In genomic region chr10:118343115-118343514, GRCh38 we compare ENCODE assay signal across 12 cellular contexts. TPM values are rescaled to one million over a fixed set of nuclear protein-coding genes. Genes with fewer than 3 reads are reported as not detected.
DNase-seq lines count a peak whose midpoint lies in the region; ATAC-seq, FAIRE-seq and TF ChIP-seq lines count a peak whose summit lies in the region.
"Had no signal": no experiment of that assay in that cellular context is flagged by ENCODE, and none has a peak within 500 bp of the region (broad histone marks: within the 10 kb centered on the region; RNA-seq: fewer than 3 reads in every experiment).

No MANE protein-coding gene starts in this region.

- H3K79me2 ChIP-seq in K562 (ENCODE audit: control insufficient read depth, insufficient read depth, low read length): peaks cover 35% of the 10 kb centered on the region

- peak overlapping the region; percentile 42 to 99 (median 97) for H3K27ac Mint-ChIP-seq in CD4-positive, alpha-beta memory T cell
- peak overlapping the region in 1 of 3 experiments; percentile 46 for H3K27ac Mint-ChIP-seq in nephron

- no peaks in the 10 kb centered on the region for H4K20me1 ChIP-seq in K562 (replicated peaks; ENCODE audit: control insufficient read depth, insufficient read depth, low read length)

- CTCF ChIA-PET in CD4-positive, alpha-beta memory T cell (lab: Charles Lee; ENCODE audit: partially characterized antibody): interaction anchor here (0.6 kb wide), 1 partner anchor 737 kb away, joined by 3 read pairs; no protein-coding TSS in a partner anchor
- CTCF ChIA-PET in K562 (lab: Yijun Ruan, JAX; ENCODE audit: low intra/inter-chr PET ratio): no interaction called here

- FAIRE-seq in K562 (lab: Jason Lieb, UNC): no peak
- FAIRE-seq: endometrium had no signal

- no peak for DNase-seq in CD4-positive, alpha-beta memory T cell
- peak; percentile 22 for DNase-seq in HS-5 (ENCODE audit: low read depth)
- DNase-seq in K562 (ENCODE audit: extremely low read depth in 1 of 4, low spot score in 3 of 4): no peak
- no peak for DNase-seq in NCI-H226
- DNase-seq in NCI-H2029 treated with DMSO at 0.1 percent for 48 hours (lab: John Stamatoyannopoulos, UW): no peak
- DNase-seq: activated effector memory CD4-positive, alpha-beta T cell treated with anti-CD3 and anti-CD28 coated beads, Interleukin-2, amount 50 U/mL, for 16 hours; GF-D8; MG63 had no signal

- peaks cover 0 to 12% of the 10 kb centered on the region in 2 donors for H3K36me3 Mint-ChIP-seq in CD4-positive, alpha-beta memory T cell
- no peaks in the 10 kb centered on the region for H3K36me3 Mint-ChIP-seq in nephron (ENCODE audit: low read depth)

- no peak for TF ChIP-seq POLR2A in K562 (conservative IDR thresholded peaks at IDR 0.05)

- no peaks in the 10 kb centered on the region for H3K36me3 ChIP-seq in CD4-positive, alpha-beta memory T cell (ENCODE audit: insufficient read depth, low read length)
- H3K36me3 ChIP-seq in K562 (ENCODE audit: control insufficient read depth, insufficient read depth, low read length): peaks cover 16% of the 10 kb centered on the region; the same call in 1 of the 3 replicates
- H3K36me3 ChIP-seq: prostate gland had no signal

- H3K9me3 ChIP-seq in CD4-positive, alpha-beta memory T cell (ENCODE audit: control insufficient read depth in 1 of 2, low read length in 2 of 2): no peaks in the 10 kb centered on the region
- no peaks in the 10 kb centered on the region for H3K9me3 ChIP-seq in K562 (replicated peaks; ENCODE audit: control insufficient read depth, insufficient read depth, low read depth, low read length)
- H3K9me3 ChIP-seq: MG63, prostate gland had no signal

- no peak for TF ChIP-seq EP300 in K562 (IDR thresholded peaks at IDR 0.05; ENCODE audit: low read length)

- H3K4me1 Mint-ChIP-seq in CD4-positive, alpha-beta memory T cell: peaks cover 29 to 57% (median 42%) of the 10 kb centered on the region in 4 donors
- peaks cover 22% of the 10 kb centered on the region for H3K4me1 Mint-ChIP-seq in nephron

- TF ChIP-seq CTCF in K562 (IDR thresholded peaks at IDR 0.05 in 2 of 3, conservative IDR thresholded peaks at IDR 0.05 in 1 of 3; ENCODE audit: insufficient read depth in 2 of 3, low read depth in 1 of 3, low read length in 3 of 3) (no peak), nephron (IDR thresholded peaks at IDR 0.05; ENCODE audit: unreplicated experiment in 3 of 3) (no peak)

- no peaks in the 10 kb centered on the region for H3K9me1 ChIP-seq in K562 (ENCODE audit: control insufficient read depth, insufficient read depth, low read length)

- no peak overlapping the region for H3K4me2 ChIP-seq in K562 (ENCODE audit: insufficient read depth, low read length)

- H2AFZ ChIP-seq in K562 (ENCODE audit: low read depth, low read length): peak overlapping the region; percentile 81

- H3K4me3 ChIP-seq in CD4-positive, alpha-beta memory T cell (ENCODE audit: low read length in 2 of 2): no peak overlapping the region
- H3K4me3 ChIP-seq in K562: no peak overlapping the region

- POLR2A ChIA-PET in CD4-positive, alpha-beta memory T cell (lab: Charles Lee; ENCODE audit: partially characterized antibody): no interaction called here
- POLR2A ChIA-PET in K562 (lab: Yijun Ruan, JAX): no interaction called here

- peak overlapping the region; percentile 78 for H3K27ac ChIP-seq in CD4-positive, alpha-beta memory T cell (ENCODE audit: low read depth, low read length)
- H3K27ac ChIP-seq in K562 (ENCODE audit: extremely low read depth, low read depth, low read length): no peak overlapping the region

- H3K4me1 ChIP-seq in CD4-positive, alpha-beta memory T cell (ENCODE audit: insufficient read depth, low read length): peaks cover 46% of the 10 kb centered on the region
- H3K4me1 ChIP-seq in K562 (replicated peaks in 1 of 2; ENCODE audit: control insufficient read depth in 2 of 2, insufficient read depth in 2 of 2, low read length in 2 of 2): peaks cover 0 to 4% of the 10 kb centered on the region in 2 experiments; a peak in 2 of 5 replicates
- H3K4me1 ChIP-seq: prostate gland had no signal

- no peaks in the 10 kb centered on the region for H3K9me3 Mint-ChIP-seq in CD4-positive, alpha-beta memory T cell
- no peaks in the 10 kb centered on the region for H3K9me3 Mint-ChIP-seq in nephron

- BruUV-seq in K562 (replicated peaks; lab: Mats Ljungman, UMichigan): no TSS peak

- 61% methylated on average over 5 of the region's 5 CpGs for WGBS in K562 (ENCODE audit: insufficient coverage, low coverage, missing lambda C conversion rate)

- no peak for TF ChIP-seq RAD21 in K562 (CRISPR knock-in tag; conservative IDR thresholded peaks at IDR 0.05 in 1 of 2, IDR thresholded peaks at IDR 0.05 in 1 of 2)

- peak overlapping the region; percentile 51 to 100 (median 94) for H3K4me3 Mint-ChIP-seq in CD4-positive, alpha-beta memory T cell
- peak overlapping the region; percentile 51 to 83 (median 65) for H3K4me3 Mint-ChIP-seq in nephron

- in situ Hi-C loops in K562 (cut with MboI): no loop called here

- no peaks in the 10 kb centered on the region for H3K27me3 ChIP-seq in CD4-positive, alpha-beta memory T cell (ENCODE audit: insufficient read depth, low read length)
- H3K27me3 ChIP-seq in K562 (ENCODE audit: control insufficient read depth in 2 of 2, insufficient read depth in 2 of 2, low read length in 2 of 2): no peaks in the 10 kb centered on the region

- H3K27me3 Mint-ChIP-seq in CD4-positive, alpha-beta memory T cell: peaks cover 0 to 2% of the 10 kb centered on the region in 2 donors
- no peaks in the 10 kb centered on the region for H3K27me3 Mint-ChIP-seq in nephron (ENCODE audit: low read depth)

- ATAC-seq in K562 (no peak), HG03139 (IDR thresholded peaks at IDR 0.05; ENCODE audit: unreplicated experiment) (no peak)

- H3K9ac ChIP-seq in K562 (ENCODE audit: insufficient read depth in 1 of 2, low read depth in 2 of 2, low read length in 2 of 2): no peak overlapping the region

- intact Hi-C loops in CD4-positive, alpha-beta memory T cell (cut with micrococcal nuclease): loop anchor here (5.0 kb wide), 1 partner anchor 966 kb away; the partner anchor contains the start of gene PDZD8
- intact Hi-C loops in K562 (cut with micrococcal nuclease): loop anchor here (10.0 kb wide), 1 partner anchor 82 kb away; no protein-coding TSS in a partner anchor

TF ChIP-seq in K562, 482 proteins besides CTCF, POLR2A, EP300 and RAD21 (continues in another document):
- TF ChIP-seq POLR2H (tag; IDR thresholded peaks at IDR 0.05; ENCODE audit: low read depth): no peak
- no peak for TF ChIP-seq ARID3B (CRISPR knock-in tag; IDR thresholded peaks at IDR 0.05; ENCODE audit: borderline replicate concordance)
- peak; percentile 85 for TF ChIP-seq FOSL1 (tag; conservative IDR thresholded peaks at IDR 0.05)
- no peak for TF ChIP-seq GABPA (tag; conservative IDR thresholded peaks at IDR 0.05; ENCODE audit: low read depth)
- peak; percentile 21; the same call in 1 of the 2 replicates for TF ChIP-seq ATF3 (IDR thresholded peaks at IDR 0.05)
- no peak for TF ChIP-seq ATF3 (CRISPR knock-in tag; conservative IDR thresholded peaks at IDR 0.05)
- no peak for TF ChIP-seq EZH2 (IDR thresholded peaks at IDR 0.05; ENCODE audit: borderline replicate concordance, low read depth, low read length)
- TF ChIP-seq ZNF134 (CRISPR knock-in tag; conservative IDR thresholded peaks at IDR 0.05): no peak
- no peak for TF ChIP-seq CREBBP (IDR thresholded peaks at IDR 0.05; ENCODE audit: low read depth, low read length)
- peak; percentile 20; the same call in 1 of the 2 replicates for TF ChIP-seq JUND (IDR thresholded peaks at IDR 0.05; ENCODE audit: borderline replicate concordance, low read depth, low read length)
- TF ChIP-seq JUND (tag; IDR thresholded peaks at IDR 0.05; ENCODE audit: borderline replicate concordance, low read depth, low read length): no peak

RNA-seq across cellular contexts. Expression of gene FAM204A, which starts 1.0 kb away (rescaled TPM):
- total RNA-seq in CD4-positive, alpha-beta memory T cell: 10 to 100 TPM; 64.3 to 65.9 TPM
- polyA plus RNA-seq in CD4-positive, alpha-beta memory T cell: 100 to 1,000 TPM; 108 to 205 TPM
- total RNA-seq in K562 (2011; cell fraction: chromatin; rRNA removed; ENCODE audit: low replicate concordance): 22.8 and 40.0 TPM in 2 replicates
- total RNA-seq in K562 (2011; cell fraction: nucleolus; rRNA removed): 13.2 and 16.2 TPM in 2 replicates
- total RNA-seq in K562 (2011; cell fraction: nucleoplasm; rRNA removed): 12.5 and 16.1 TPM in 2 replicates
- total RNA-seq in K562 (2014; rRNA removed) (31.0 and 34.0 TPM in 2 replicates), K562 (2014; rRNA removed; fragmentation: Illumina TruSeq; extraction: Trizol) (63.1 and 71.0 TPM in 2 replicates), K562 (2015; rRNA removed; fragmentation: Illumina TruSeq; extraction: Trizol) (52.6 and 57.1 TPM in 2 replicates), K562 (2021) (39.4 and 44.9 TPM in 2 replicates)
- polyA plus RNA-seq in K562 (2011; rRNA removed) (19.1 and 29.0 TPM in 2 replicates), K562 (2014; fragmentation: Illumina TruSeq; extraction: Trizol) (41.8 and 44.6 TPM in 2 replicates), K562 (2014; fragmentation: Nextera tagmentation; extraction: Ambion mirVana) (10 to 100 TPM; 57.6 to 64.5 TPM), K562 (2014; rRNA removed) (41.4 and 44.3 TPM in 2 replicates)
- polyA plus RNA-seq in K562 (2011; cell fraction: cytosol; rRNA removed): 6.6 and 9.9 TPM in 2 replicates
- polyA plus RNA-seq in K562 (2011; cell fraction: nucleus; rRNA removed): 11.7 and 16.9 TPM in 2 replicates
- polyA plus RNA-seq in K562 (2012): 35.8 and 37.0 TPM in 2 replicates
- 30.4 and 34.3 TPM in 2 replicates for polyA minus RNA-seq in K562 (2011; rRNA and poly(A)+ RNA removed)
- 6.2 and 8.7 TPM in 2 replicates for polyA minus RNA-seq in K562 (2011; cell fraction: cytosol; rRNA and poly(A)+ RNA removed)
- polyA minus RNA-seq in K562 (2011; cell fraction: nucleus; rRNA and poly(A)+ RNA removed): 28.7 and 55.9 TPM in 2 replicates
